ENCODE assay signal across 1 cellular context in the genomic region with DNA sequence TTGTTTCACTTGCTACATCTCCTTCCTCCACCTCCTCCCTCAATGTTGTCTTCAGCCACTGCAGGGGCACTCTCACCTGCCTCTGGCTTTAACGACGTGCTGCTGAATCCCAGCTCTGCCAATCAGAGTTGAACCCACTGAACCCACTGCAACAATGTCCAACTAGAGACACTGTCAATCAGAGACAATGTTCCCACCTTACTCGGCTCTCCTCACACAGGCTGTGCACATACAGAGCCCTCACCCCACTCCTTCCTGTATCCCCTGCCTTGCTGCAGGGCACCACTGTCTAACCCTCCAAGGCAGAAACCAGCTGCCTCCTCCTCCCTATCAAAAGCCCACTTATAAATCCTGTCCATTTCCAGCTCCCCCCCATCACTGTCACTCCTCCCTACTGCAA.
TF ChIP-seq lines count a peak whose summit lies in the region.

No MANE protein-coding gene starts in this region.

TF ChIP-seq in HepG2, 621 proteins besides CTCF, POLR2A, EP300 and RAD21 (continued from another document):
- TF ChIP-seq HNRNPH1 (optimal IDR thresholded peaks at IDR 0.05; ENCODE audit: low read depth, low read length) (peak; percentile 57), SAFB2 (CRISPR knock-in tag; IDR thresholded peaks at IDR 0.05; ENCODE audit: borderline replicate concordance, low read depth) (no peak), HNF4G (IDR thresholded peaks at IDR 0.05; ENCODE audit: borderline replicate concordance, low read depth, low read length) (no peak), HNF4G (CRISPR knock-in tag; IDR thresholded peaks at IDR 0.05; ENCODE audit: borderline replicate concordance, low read depth) (no peak), ZFX (CRISPR knock-in tag; IDR thresholded peaks at IDR 0.05; ENCODE audit: low read depth) (0 out of 2 replicates have a peak, but pooled peaks have one; percentile 24), ZNF562 (CRISPR knock-in tag; IDR thresholded peaks at IDR 0.05; ENCODE audit: borderline replicate concordance) (no peak), NFKB2 (CRISPR knock-in tag; IDR thresholded peaks at IDR 0.05; ENCODE audit: borderline replicate concordance) (0 out of 2 replicates have a peak, but pooled peaks have one; percentile 5), HHEX (CRISPR knock-in tag; IDR thresholded peaks at IDR 0.05) (0 out of 2 replicates have a peak, but pooled peaks have one; percentile 21), U2AF2 (IDR thresholded peaks at IDR 0.05; ENCODE audit: low read depth, low read length) (no peak), POGZ (CRISPR knock-in tag; IDR thresholded peaks at IDR 0.05) (0 out of 2 replicates have a peak, but pooled peaks have one; percentile 26), ZNF263 (CRISPR knock-in tag; IDR thresholded peaks at IDR 0.05) (peak; percentile 46; the same call in 1 of the 2 replicates), ZSCAN25 (CRISPR knock-in tag; IDR thresholded peaks at IDR 0.05) (peak; percentile 31; the same call in 1 of the 2 replicates)
- TF ChIP-seq, protein P1, sequence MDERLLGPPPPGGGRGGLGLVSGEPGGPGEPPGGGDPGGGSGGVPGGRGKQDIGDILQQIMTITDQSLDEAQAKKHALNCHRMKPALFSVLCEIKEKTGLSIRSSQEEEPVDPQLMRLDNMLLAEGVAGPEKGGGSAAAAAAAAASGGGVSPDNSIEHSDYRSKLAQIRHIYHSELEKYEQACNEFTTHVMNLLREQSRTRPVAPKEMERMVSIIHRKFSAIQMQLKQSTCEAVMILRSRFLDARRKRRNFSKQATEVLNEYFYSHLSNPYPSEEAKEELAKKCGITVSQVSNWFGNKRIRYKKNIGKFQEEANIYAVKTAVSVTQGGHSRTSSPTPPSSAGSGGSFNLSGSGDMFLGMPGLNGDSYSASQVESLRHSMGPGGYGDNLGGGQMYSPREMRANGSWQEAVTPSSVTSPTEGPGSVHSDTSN (CRISPR knock-in tag; IDR thresholded peaks at IDR 0.05) = peak; percentile 68
- TF ChIP-seq, protein P2, sequence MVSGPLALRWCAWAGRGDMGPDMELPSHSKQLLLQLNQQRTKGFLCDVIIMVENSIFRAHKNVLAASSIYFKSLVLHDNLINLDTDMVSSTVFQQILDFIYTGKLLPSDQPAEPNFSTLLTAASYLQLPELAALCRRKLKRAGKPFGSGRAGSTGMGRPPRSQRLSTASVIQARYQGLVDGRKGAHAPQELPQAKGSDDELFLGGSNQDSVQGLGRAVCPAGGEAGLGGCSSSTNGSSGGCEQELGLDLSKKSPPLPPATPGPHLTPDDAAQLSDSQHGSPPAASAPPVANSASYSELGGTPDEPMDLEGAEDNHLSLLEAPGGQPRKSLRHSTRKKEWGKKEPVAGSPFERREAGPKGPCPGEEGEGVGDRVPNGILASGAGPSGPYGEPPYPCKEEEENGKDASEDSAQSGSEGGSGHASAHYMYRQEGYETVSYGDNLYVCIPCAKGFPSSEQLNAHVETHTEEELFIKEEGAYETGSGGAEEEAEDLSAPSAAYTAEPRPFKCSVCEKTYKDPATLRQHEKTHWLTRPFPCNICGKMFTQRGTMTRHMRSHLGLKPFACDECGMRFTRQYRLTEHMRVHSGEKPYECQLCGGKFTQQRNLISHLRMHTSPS (CRISPR knock-in tag; IDR thresholded peaks at IDR 0.05; ENCODE audit: low read depth) = no peak
- TF ChIP-seq, protein P3, sequence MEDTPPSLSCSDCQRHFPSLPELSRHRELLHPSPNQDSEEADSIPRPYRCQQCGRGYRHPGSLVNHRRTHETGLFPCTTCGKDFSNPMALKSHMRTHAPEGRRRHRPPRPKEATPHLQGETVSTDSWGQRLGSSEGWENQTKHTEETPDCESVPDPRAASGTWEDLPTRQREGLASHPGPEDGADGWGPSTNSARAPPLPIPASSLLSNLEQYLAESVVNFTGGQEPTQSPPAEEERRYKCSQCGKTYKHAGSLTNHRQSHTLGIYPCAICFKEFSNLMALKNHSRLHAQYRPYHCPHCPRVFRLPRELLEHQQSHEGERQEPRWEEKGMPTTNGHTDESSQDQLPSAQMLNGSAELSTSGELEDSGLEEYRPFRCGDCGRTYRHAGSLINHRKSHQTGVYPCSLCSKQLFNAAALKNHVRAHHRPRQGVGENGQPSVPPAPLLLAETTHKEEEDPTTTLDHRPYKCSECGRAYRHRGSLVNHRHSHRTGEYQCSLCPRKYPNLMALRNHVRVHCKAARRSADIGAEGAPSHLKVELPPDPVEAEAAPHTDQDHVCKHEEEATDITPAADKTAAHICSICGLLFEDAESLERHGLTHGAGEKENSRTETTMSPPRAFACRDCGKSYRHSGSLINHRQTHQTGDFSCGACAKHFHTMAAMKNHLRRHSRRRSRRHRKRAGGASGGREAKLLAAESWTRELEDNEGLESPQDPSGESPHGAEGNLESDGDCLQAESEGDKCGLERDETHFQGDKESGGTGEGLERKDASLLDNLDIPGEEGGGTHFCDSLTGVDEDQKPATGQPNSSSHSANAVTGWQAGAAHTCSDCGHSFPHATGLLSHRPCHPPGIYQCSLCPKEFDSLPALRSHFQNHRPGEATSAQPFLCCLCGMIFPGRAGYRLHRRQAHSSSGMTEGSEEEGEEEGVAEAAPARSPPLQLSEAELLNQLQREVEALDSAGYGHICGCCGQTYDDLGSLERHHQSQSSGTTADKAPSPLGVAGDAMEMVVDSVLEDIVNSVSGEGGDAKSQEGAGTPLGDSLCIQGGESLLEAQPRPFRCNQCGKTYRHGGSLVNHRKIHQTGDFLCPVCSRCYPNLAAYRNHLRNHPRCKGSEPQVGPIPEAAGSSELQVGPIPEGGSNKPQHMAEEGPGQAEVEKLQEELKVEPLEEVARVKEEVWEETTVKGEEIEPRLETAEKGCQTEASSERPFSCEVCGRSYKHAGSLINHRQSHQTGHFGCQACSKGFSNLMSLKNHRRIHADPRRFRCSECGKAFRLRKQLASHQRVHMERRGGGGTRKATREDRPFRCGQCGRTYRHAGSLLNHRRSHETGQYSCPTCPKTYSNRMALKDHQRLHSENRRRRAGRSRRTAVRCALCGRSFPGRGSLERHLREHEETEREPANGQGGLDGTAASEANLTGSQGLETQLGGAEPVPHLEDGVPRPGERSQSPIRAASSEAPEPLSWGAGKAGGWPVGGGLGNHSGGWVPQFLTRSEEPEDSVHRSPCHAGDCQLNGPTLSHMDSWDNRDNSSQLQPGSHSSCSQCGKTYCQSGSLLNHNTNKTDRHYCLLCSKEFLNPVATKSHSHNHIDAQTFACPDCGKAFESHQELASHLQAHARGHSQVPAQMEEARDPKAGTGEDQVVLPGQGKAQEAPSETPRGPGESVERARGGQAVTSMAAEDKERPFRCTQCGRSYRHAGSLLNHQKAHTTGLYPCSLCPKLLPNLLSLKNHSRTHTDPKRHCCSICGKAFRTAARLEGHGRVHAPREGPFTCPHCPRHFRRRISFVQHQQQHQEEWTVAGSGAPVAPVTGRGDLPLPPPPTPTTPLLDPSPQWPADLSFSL (CRISPR knock-in tag; IDR thresholded peaks at IDR 0.05) = 0 out of 2 replicates have a peak, but pooled peaks have one; percentile 2
